ENCODE assay signal across 9 cellular contexts in genomic region chr7:117637937-117638336, GRCh38.
"Had no signal": no experiment of that assay in that cellular context is flagged by ENCODE, and none has a peak within 500 bp of the region (broad histone marks: within the 10 kb centered on the region; RNA-seq: fewer than 3 reads in every experiment).

No MANE protein-coding gene starts in this region.

- H3K9ac ChIP-seq: KMS-11 had no signal

- ATAC-seq: HCT116, HepG2 had no signal

- H3K36me3 ChIP-seq: HAP-1 had no signal

- H3K4me1 Mint-ChIP-seq: IgD-negative memory B cell had no signal

- DNase-seq: GOT3, H7, HFFc6, KBM-7 had no signal

- H3K27ac Mint-ChIP-seq: HFFc6, IgD-negative memory B cell had no signal

- H3K4me3 Mint-ChIP-seq: HFFc6, IgD-negative memory B cell had no signal

- FAIRE-seq: HepG2 had no signal

- H3K36me3 Mint-ChIP-seq: IgD-negative memory B cell had no signal

- H3K4me1 ChIP-seq: HAP-1 had no signal

- H3K4me3 ChIP-seq: HAP-1 had no signal

- H3K4me2 ChIP-seq: KMS-11 had no signal

- H3K9me3 ChIP-seq: HAP-1 had no signal

- H3K27me3 Mint-ChIP-seq: IgD-negative memory B cell had no signal

- H3K27ac ChIP-seq: KMS-11 had no signal
